Comparison of ENCODE assay signal across 1 cellular context in genomic region chr6:111610548-111611172, GRCh38.
TF ChIP-seq lines count a peak whose summit lies in the region.

No MANE protein-coding gene starts in this region.

TF ChIP-seq in HepG2, 621 proteins besides CTCF, POLR2A, EP300 and RAD21 (continued from another document and continues in another):
- TF ChIP-seq ZNF749 (CRISPR knock-in tag; IDR thresholded peaks at IDR 0.05; ENCODE audit: borderline replicate concordance) (no peak), ZNF589 (CRISPR knock-in tag; conservative IDR thresholded peaks at IDR 0.05) (no peak), ZNF441 (CRISPR knock-in tag; IDR thresholded peaks at IDR 0.05; ENCODE audit: borderline replicate concordance) (no peak), ZNF740 (CRISPR knock-in tag; IDR thresholded peaks at IDR 0.05) (no peak), ZNF83 (CRISPR knock-in tag; IDR thresholded peaks at IDR 0.05; ENCODE audit: borderline replicate concordance) (no peak), CAMTA2 (CRISPR knock-in tag; IDR thresholded peaks at IDR 0.05; ENCODE audit: borderline replicate concordance) (no peak), ZNF44 (CRISPR knock-in tag; IDR thresholded peaks at IDR 0.05) (no peak), IRF9 (CRISPR knock-in tag; IDR thresholded peaks at IDR 0.05; ENCODE audit: borderline replicate concordance) (0 out of 2 replicates have a peak, but pooled peaks have one; percentile 17), CBFB (CRISPR knock-in tag; IDR thresholded peaks at IDR 0.05) (0 out of 2 replicates have a peak, but pooled peaks have one; percentile 59), TERF1 (CRISPR knock-in tag; IDR thresholded peaks at IDR 0.05) (no peak), ZNF552 (CRISPR knock-in tag; IDR thresholded peaks at IDR 0.05; ENCODE audit: borderline replicate concordance) (no peak; the same call in 1 of the 2 replicates), UBTF (CRISPR knock-in tag; IDR thresholded peaks at IDR 0.05) (peak; percentile 74), ZNF782 (CRISPR knock-in tag; IDR thresholded peaks at IDR 0.05; ENCODE audit: borderline replicate concordance) (peak; percentile 62; the same call in 1 of the 2 replicates), ZMYM3 (CRISPR knock-in tag; IDR thresholded peaks at IDR 0.05) (peak; percentile 81), ARID3A (IDR thresholded peaks at IDR 0.05; ENCODE audit: low read depth, low read length) (peak; percentile 11; the same call in 1 of the 2 replicates), KDM1A (CRISPR knock-in tag; IDR thresholded peaks at IDR 0.05) (peak; percentile 89), NFYC (CRISPR knock-in tag; IDR thresholded peaks at IDR 0.05) (no peak), ZNF790 (CRISPR knock-in tag; IDR thresholded peaks at IDR 0.05; ENCODE audit: borderline replicate concordance) (no peak), NFKB2 (CRISPR knock-in tag; IDR thresholded peaks at IDR 0.05; ENCODE audit: borderline replicate concordance) (no peak), CCAR2 (optimal IDR thresholded peaks at IDR 0.05; ENCODE audit: low read depth, low read length) (no peak), GATAD2A (CRISPR knock-in tag; IDR thresholded peaks at IDR 0.05) (peak; percentile 90), KLF13 (CRISPR knock-in tag; IDR thresholded peaks at IDR 0.05) (no peak), ZNF816 (CRISPR knock-in tag; IDR thresholded peaks at IDR 0.05; ENCODE audit: borderline replicate concordance) (no peak; the same call in 1 of the 2 replicates), ZMAT5 (CRISPR knock-in tag; IDR thresholded peaks at IDR 0.05; ENCODE audit: borderline replicate concordance, low read depth) (no peak), NRL (CRISPR knock-in tag; IDR thresholded peaks at IDR 0.05; ENCODE audit: borderline replicate concordance) (no peak), CBX1 (IDR thresholded peaks at IDR 0.05; ENCODE audit: low read depth) (no peak), BORCS8-MEF2B (CRISPR knock-in tag; IDR thresholded peaks at IDR 0.05) (peak; percentile 54; the same call in 1 of the 2 replicates), ZBTB39 (CRISPR knock-in tag; IDR thresholded peaks at IDR 0.05) (no peak), RBM39 (IDR thresholded peaks at IDR 0.05; ENCODE audit: low read depth, low read length, poor library complexity, severe bottlenecking) (no peak), ZNF430 (CRISPR knock-in tag; IDR thresholded peaks at IDR 0.05) (peak; percentile 51; the same call in 1 of the 2 replicates), BRD4 (CRISPR knock-in tag; IDR thresholded peaks at IDR 0.05) (no peak), ZNF12 (CRISPR knock-in tag; IDR thresholded peaks at IDR 0.05) (0 out of 2 replicates have a peak, but pooled peaks have one; percentile 79), TP53 (CRISPR knock-in tag; conservative IDR thresholded peaks at IDR 0.05) (no peak), HNRNPLL (IDR thresholded peaks at IDR 0.05; ENCODE audit: low read depth, low read length, poor library complexity, severe bottlenecking) (no peak), ZC3H13 (CRISPR knock-in tag; IDR thresholded peaks at IDR 0.05) (no peak), SP2 (CRISPR knock-in tag; IDR thresholded peaks at IDR 0.05) (no peak), ZNF746 (CRISPR knock-in tag; IDR thresholded peaks at IDR 0.05) (no peak), SMARCC2 (IDR thresholded peaks at IDR 0.05) (no peak)
- TF ChIP-seq, protein P1, sequence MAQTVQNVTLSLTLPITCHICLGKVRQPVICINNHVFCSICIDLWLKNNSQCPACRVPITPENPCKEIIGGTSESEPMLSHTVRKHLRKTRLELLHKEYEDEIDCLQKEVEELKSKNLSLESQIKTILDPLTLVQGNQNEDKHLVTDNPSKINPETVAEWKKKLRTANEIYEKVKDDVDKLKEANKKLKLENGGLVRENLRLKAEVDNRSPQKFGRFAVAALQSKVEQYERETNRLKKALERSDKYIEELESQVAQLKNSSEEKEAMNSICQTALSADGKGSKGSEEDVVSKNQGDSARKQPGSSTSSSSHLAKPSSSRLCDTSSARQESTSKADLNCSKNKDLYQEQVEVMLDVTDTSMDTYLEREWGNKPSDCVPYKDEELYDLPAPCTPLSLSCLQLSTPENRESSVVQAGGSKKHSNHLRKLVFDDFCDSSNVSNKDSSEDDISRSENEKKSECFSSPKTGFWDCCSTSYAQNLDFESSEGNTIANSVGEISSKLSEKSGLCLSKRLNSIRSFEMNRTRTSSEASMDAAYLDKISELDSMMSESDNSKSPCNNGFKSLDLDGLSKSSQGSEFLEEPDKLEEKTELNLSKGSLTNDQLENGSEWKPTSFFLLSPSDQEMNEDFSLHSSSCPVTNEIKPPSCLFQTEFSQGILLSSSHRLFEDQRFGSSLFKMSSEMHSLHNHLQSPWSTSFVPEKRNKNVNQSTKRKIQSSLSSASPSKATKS (CRISPR knock-in tag; IDR thresholded peaks at IDR 0.05) = no peak
- TF ChIP-seq, protein P2, sequence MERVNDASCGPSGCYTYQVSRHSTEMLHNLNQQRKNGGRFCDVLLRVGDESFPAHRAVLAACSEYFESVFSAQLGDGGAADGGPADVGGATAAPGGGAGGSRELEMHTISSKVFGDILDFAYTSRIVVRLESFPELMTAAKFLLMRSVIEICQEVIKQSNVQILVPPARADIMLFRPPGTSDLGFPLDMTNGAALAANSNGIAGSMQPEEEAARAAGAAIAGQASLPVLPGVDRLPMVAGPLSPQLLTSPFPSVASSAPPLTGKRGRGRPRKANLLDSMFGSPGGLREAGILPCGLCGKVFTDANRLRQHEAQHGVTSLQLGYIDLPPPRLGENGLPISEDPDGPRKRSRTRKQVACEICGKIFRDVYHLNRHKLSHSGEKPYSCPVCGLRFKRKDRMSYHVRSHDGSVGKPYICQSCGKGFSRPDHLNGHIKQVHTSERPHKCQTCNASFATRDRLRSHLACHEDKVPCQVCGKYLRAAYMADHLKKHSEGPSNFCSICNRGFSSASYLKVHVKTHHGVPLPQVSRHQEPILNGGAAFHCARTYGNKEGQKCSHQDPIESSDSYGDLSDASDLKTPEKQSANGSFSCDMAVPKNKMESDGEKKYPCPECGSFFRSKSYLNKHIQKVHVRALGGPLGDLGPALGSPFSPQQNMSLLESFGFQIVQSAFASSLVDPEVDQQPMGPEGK (CRISPR knock-in tag; IDR thresholded peaks at IDR 0.05) = no peak; the same call in 1 of the 2 replicates
- TF ChIP-seq, protein P3, sequence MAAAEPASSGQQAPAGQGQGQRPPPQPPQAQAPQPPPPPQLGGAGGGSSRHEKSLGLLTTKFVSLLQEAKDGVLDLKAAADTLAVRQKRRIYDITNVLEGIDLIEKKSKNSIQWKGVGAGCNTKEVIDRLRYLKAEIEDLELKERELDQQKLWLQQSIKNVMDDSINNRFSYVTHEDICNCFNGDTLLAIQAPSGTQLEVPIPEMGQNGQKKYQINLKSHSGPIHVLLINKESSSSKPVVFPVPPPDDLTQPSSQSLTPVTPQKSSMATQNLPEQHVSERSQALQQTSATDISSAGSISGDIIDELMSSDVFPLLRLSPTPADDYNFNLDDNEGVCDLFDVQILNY (CRISPR knock-in tag; conservative IDR thresholded peaks at IDR 0.05) = no peak
- TF ChIP-seq, protein P4, sequence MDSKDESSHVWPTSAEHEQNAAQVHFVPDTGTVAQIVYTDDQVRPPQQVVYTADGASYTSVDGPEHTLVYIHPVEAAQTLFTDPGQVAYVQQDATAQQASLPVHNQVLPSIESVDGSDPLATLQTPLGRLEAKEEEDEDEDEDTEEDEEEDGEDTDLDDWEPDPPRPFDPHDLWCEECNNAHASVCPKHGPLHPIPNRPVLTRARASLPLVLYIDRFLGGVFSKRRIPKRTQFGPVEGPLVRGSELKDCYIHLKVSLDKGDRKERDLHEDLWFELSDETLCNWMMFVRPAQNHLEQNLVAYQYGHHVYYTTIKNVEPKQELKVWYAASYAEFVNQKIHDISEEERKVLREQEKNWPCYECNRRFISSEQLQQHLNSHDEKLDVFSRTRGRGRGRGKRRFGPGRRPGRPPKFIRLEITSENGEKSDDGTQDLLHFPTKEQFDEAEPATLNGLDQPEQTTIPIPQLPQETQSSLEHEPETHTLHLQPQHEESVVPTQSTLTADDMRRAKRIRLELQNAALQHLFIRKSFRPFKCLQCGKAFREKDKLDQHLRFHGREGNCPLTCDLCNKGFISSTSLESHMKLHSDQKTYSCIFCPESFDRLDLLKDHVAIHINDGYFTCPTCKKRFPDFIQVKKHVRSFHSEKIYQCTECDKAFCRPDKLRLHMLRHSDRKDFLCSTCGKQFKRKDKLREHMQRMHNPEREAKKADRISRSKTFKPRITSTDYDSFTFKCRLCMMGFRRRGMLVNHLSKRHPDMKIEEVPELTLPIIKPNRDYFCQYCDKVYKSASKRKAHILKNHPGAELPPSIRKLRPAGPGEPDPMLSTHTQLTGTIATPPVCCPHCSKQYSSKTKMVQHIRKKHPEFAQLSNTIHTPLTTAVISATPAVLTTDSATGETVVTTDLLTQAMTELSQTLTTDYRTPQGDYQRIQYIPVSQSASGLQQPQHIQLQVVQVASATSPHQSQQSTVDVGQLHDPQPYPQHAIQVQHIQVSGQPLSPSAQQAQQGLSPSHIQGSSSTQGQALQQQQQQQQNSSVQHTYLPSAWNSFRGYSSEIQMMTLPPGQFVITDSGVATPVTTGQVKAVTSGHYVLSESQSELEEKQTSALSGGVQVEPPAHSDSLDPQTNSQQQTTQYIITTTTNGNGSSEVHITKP (CRISPR knock-in tag; IDR thresholded peaks at IDR 0.05; ENCODE audit: low read depth) = peak; percentile 98
